ENCODE assay signal across 14 cellular contexts in genomic region chr15:90138071-90138833, GRCh38. TPM values are rescaled to one million over a fixed set of nuclear protein-coding genes. Genes with fewer than 3 reads are reported as not detected.
A peak's percentile ranks its signal among the peaks of the same experiment; 100 is the strongest.
DNase-seq lines count a peak whose midpoint lies in the region; ATAC-seq and TF ChIP-seq lines count a peak whose summit lies in the region.
"Had no signal": no experiment of that assay in that cellular context is flagged by ENCODE, and none has a peak within 500 bp of the region (broad histone marks: within the 10 kb centered on the region; RNA-seq: fewer than 3 reads in every experiment).

No MANE protein-coding gene starts in this region.

- BruUV-seq in Panc1 (replicated peaks; lab: Mats Ljungman, UMichigan) = no TSS peak

- H3K4me1 ChIP-seq in Panc1 (ENCODE audit: control insufficient read depth, insufficient read depth, low read length) (peaks cover 5% of the 10 kb centered on the region), heart right ventricle (peaks cover 0 to 12% (median 3%) of the 10 kb centered on the region in 9 donors), right lobe of liver (peaks cover 0 to 12% (median 6%) of the 10 kb centered on the region in 4 donors), thyroid gland (peaks cover 14 to 22% of the 10 kb centered on the region in 2 donors)
- H3K4me1 ChIP-seq: HAP-1 had no signal

- H3K27ac ChIP-seq in Panc1 (ENCODE audit: low read length) = peak overlapping the region; percentile 13; the same call in 1 of the 2 replicates
- peak overlapping the region in 3 of 10 donors; percentile 37 to 48 (median 40) for H3K27ac ChIP-seq in heart right ventricle
- no peak overlapping the region for H3K27ac ChIP-seq in right lobe of liver
- H3K27ac ChIP-seq in thyroid gland = peak overlapping the region; percentile 57 to 66 (median 63)
- H3K27ac ChIP-seq: RWPE1 had no signal

- in situ Hi-C loops in Panc1 (cut with HindIII; ENCODE audit: low pct_unique_long_range_greater_than_20kb, low sequenced_read_pairs) = no loop called here

- no peak for ATAC-seq in Panc1
- peak; percentile 38 to 94 (median 70) for ATAC-seq in heart right ventricle
- ATAC-seq in right lobe of liver = peak; percentile 83 to 92 (median 90)
- ATAC-seq in GM19351 (IDR thresholded peaks at IDR 0.05; ENCODE audit: unreplicated experiment) = no peak

- 80 to 83% methylated on average over 11 of the region's 11 CpGs for WGBS in heart right ventricle, 2 donors
- WGBS in right lobe of liver (ENCODE audit: insufficient coverage, low coverage, low lambda C conversion rate, missing lambda C conversion rate) = 77% methylated on average over 11 of the region's 11 CpGs
- WGBS in thyroid gland, 2 donors = 40 to 51% methylated on average over 11 of the region's 11 CpGs

- TF ChIP-seq CTCF in Panc1 (IDR thresholded peaks at IDR 0.05) (no peak), heart right ventricle (IDR thresholded peaks at IDR 0.05) (no peak), right lobe of liver (IDR thresholded peaks at IDR 0.05) (no peak), thyroid gland (IDR thresholded peaks at IDR 0.05) (no peak)

- TF ChIP-seq POLR2A in right lobe of liver (IDR thresholded peaks at IDR 0.05) (no peak), thyroid gland (IDR thresholded peaks at IDR 0.05) (peak in 1 of 2 donors; percentile 19)

- POLR2A ChIA-PET in Panc1 (lab: Charles Lee) = no interaction called here

- H3K4me3 ChIP-seq in Panc1 (ENCODE audit: low read depth in 2 of 2, low read length in 2 of 2) (no peak overlapping the region), heart right ventricle (no peak overlapping the region), right lobe of liver (no peak overlapping the region), thyroid gland (replicated peaks in 1 of 3) (no peak overlapping the region)
- H3K4me3 ChIP-seq: HAP-1 had no signal

- no peak for DNase-seq in Panc1 (ENCODE audit: low read depth, low spot score)
- DNase-seq in heart right ventricle = peak; percentile 28 to 45
- peak; percentile 50 to 87 (median 82) for DNase-seq in right lobe of liver
- peak; percentile 95 to 97 for DNase-seq in thyroid gland
- no peak for DNase-seq in NCI-H2081 (lab: John Stamatoyannopoulos, UW)
- DNase-seq in NCI-H748 treated with DMSO at 0.1 percent for 48 hours (lab: John Stamatoyannopoulos, UW) = no peak
- DNase-seq: NCI-H1436 treated with DMSO at 0.1 percent for 48 hours; NCI-H2081 treated with DMSO at 0.1 percent for 48 hours; NCI-H524; NK-92 treated with Interleukin-12 subunit alpha and Interleukin-12 subunit beta, amount 100 ng/mL, for 24 hours; OCI-M1 had no signal

- H3K9me3 ChIP-seq in Panc1 (ENCODE audit: control insufficient read depth, insufficient read depth, low read depth, low read length) (no peaks in the 10 kb centered on the region), heart right ventricle (no peaks in the 10 kb centered on the region), right lobe of liver (no peaks in the 10 kb centered on the region), thyroid gland (no peaks in the 10 kb centered on the region)
- H3K9me3 ChIP-seq: HAP-1 had no signal

- intact Hi-C loops in Panc1 (cut with micrococcal nuclease; ENCODE audit: unreplicated experiment) = no loop called here
- intact Hi-C loops in heart right ventricle (cut with DNase I) = no loop called here
- intact Hi-C loops in right lobe of liver (cut with DNase I) = no loop called here
- intact Hi-C loops in thyroid gland (cut with DNase I) = no loop called here

- CTCF ChIA-PET in Panc1 (lab: Charles Lee) = no interaction called here

- H3K36me3 ChIP-seq in Panc1 (ENCODE audit: control insufficient read depth, insufficient read depth, low read length) (no peaks in the 10 kb centered on the region), heart right ventricle (no peaks in the 10 kb centered on the region), right lobe of liver (no peaks in the 10 kb centered on the region), thyroid gland (no peaks in the 10 kb centered on the region)
- H3K36me3 ChIP-seq: HAP-1 had no signal

- H3K27me3 ChIP-seq in Panc1 (ENCODE audit: control insufficient read depth, insufficient read depth, low read length) (no peaks in the 10 kb centered on the region), heart right ventricle (no peaks in the 10 kb centered on the region), right lobe of liver (no peaks in the 10 kb centered on the region), thyroid gland (no peaks in the 10 kb centered on the region)

RNA-seq across cellular contexts. Expression of gene IDH2, which starts 36.0 kb away (rescaled TPM):
- total RNA-seq in Panc1 (2021; ENCODE audit: unreplicated experiment) (197 TPM), heart right ventricle (1,000 to 10,000 TPM in 4 of 10 donors, 100 to 1,000 TPM in 6; 731 to 1,135 (median 971) TPM), right lobe of liver (100 to 1,000 TPM; 115 to 371 (median 261) TPM), thyroid gland (10 to 100 TPM; 29.4 to 49.6 (median 33.5) TPM)
- 331 TPM for polyA plus RNA-seq in Panc1 (2012; ENCODE audit: insufficient read length)
- 100 to 1,000 TPM; 279 to 401 TPM for polyA plus RNA-seq in heart right ventricle

Comparison
In these comparisons a context has a peak if more than half of its experiments do, and no peak if none do; other contexts are left out.
1. ATAC-seq: peak in heart right ventricle (8 of 8) and right lobe of liver (4 of 4); none in Panc1 (single experiment) and GM19351 (single experiment).
2. DNase-seq: peak in heart right ventricle (2 of 2), right lobe of liver (3 of 3) and thyroid gland (2 of 2); none in Panc1 (single experiment), NCI-H2081 (0 of 2) and NCI-H748 treated with DMSO at 0.1 percent for 48 hours (single experiment).
3. H3K27ac ChIP-seq: peak in Panc1 (single experiment) and thyroid gland (3 of 3); none in right lobe of liver (0 of 3).